13 cellular contexts compared by ENCODE assay signal in genomic region chr4:104489731-104490095, GRCh38. TPM values are rescaled to one million over a fixed set of nuclear protein-coding genes. Genes with fewer than 3 reads are reported as not detected.
DNase-seq lines count a peak whose midpoint lies in the region; ATAC-seq, FAIRE-seq and TF ChIP-seq lines count a peak whose summit lies in the region.
"Had no signal": no experiment of that assay in that cellular context is flagged by ENCODE, and none has a peak within 500 bp of the region (broad histone marks: within the 10 kb centered on the region; RNA-seq: fewer than 3 reads in every experiment).

No MANE protein-coding gene starts in this region.

- no peak overlapping the region for H4K91ac ChIP-seq in H1 (replicated peaks; ENCODE audit: insufficient read length, low read length)

- ATAC-seq in GM19463 (IDR thresholded peaks at IDR 0.05; ENCODE audit: unreplicated experiment), result peak; percentile 22
- peak; percentile 26 for ATAC-seq in HG03060 (IDR thresholded peaks at IDR 0.05; ENCODE audit: low read depth, unreplicated experiment)

- no peak overlapping the region for H3K18ac ChIP-seq in H1 (ENCODE audit: extremely low read depth, low read length)

- H3K4ac ChIP-seq in H1 (replicated peaks; ENCODE audit: insufficient read length, low read depth, low read length), result no peak overlapping the region

- H3K14ac ChIP-seq in H1 (ENCODE audit: insufficient read length), result no peak overlapping the region

- DNase-seq in H1 (ENCODE audit: low read depth in 1 of 2, low spot score in 2 of 2) (no peak), epidermal melanocyte (ENCODE audit: insufficient read length, low spot score) (no peak), NCI-H446 (lab: John Stamatoyannopoulos, UW) (no peak), caudate nucleus (lab: John Stamatoyannopoulos, UW) (no peak)
- DNase-seq in activated CD8-positive, alpha-beta memory T cell treated with anti-CD3 and anti-CD28 coated beads, Interleukin-2, amount 50 U/mL, for 4 hours, result no peak
- DNase-seq: activated CD4-positive, alpha-beta T cell treated with anti-CD3 and anti-CD28 coated beads, Interleukin-2, amount 50 U/mL, for 1 hour; NCI-H1694 treated with DMSO at 0.1 percent for 48 hours; SHP77 treated with DMSO at 0.1 percent for 48 hours; stimulated activated naive B cell treated with anti-CD40 and anti-IgM and Interleukin-4, amounts not matched to agents 10 μg/mL and 1 μg/mL and 100 μg/mL, for 72 hours had no signal

- no peak overlapping the region for H3K56ac ChIP-seq in H1 (replicated peaks; ENCODE audit: insufficient read length, low read depth, low read length)

- no peak overlapping the region for H2BK120ac ChIP-seq in H1 (replicated peaks; ENCODE audit: low read depth, low read length)

- H3K36me3 ChIP-seq in ES-I3 (ENCODE audit: insufficient read depth, low read length), result no peaks in the 10 kb centered on the region
- no peaks in the 10 kb centered on the region for H3K36me3 ChIP-seq in H1 (ENCODE audit: control insufficient read depth in 2 of 4, insufficient read depth in 4 of 4, low read length in 3 of 4)

- H3K4me2 ChIP-seq in H1 (ENCODE audit: insufficient read depth in 1 of 2, low read depth in 2 of 2, low read length in 2 of 2), result peak overlapping the region; percentile 94 to 97

- POLR2A ChIA-PET in H1 (lab: Charles Lee; ENCODE audit: partially characterized antibody), result no interaction called here

- no peak overlapping the region for H2BK20ac ChIP-seq in H1 (ENCODE audit: low read length)

- no peaks in the 10 kb centered on the region for H3K27me3 ChIP-seq in H1 (replicated peaks in 1 of 4; ENCODE audit: control insufficient read depth in 3 of 4, extremely low read depth in 1 of 4, insufficient read depth in 3 of 4, low read length in 3 of 4)

- H3K27ac ChIP-seq in H1 (ENCODE audit: low read depth, low read length) (no peak overlapping the region), caudate nucleus (ENCODE audit: low read depth, low read length) (no peak overlapping the region)
- H3K27ac ChIP-seq: skin epidermis had no signal

- FAIRE-seq in H1 (lab: Jason Lieb, UNC), result no peak

- no peak overlapping the region for H2BK5ac ChIP-seq in H1 (ENCODE audit: low read depth, low read length)

- H2BK12ac ChIP-seq in H1 (ENCODE audit: low read depth, low read length), result no peak overlapping the region

- peaks cover 15% of the 10 kb centered on the region for H3K23me2 ChIP-seq in H1 (ENCODE audit: low read depth, low read length)

- no peaks in the 10 kb centered on the region for H4K20me1 ChIP-seq in H1 (replicated peaks in 1 of 2; ENCODE audit: control insufficient read depth in 1 of 2, insufficient read depth in 2 of 2, low read length in 2 of 2)

- H3K9me3 ChIP-seq in ES-I3 (ENCODE audit: control insufficient read depth, insufficient read depth, low read length) (no peaks in the 10 kb centered on the region), H1 (ENCODE audit: insufficient read depth in 2 of 2, low read depth in 1 of 2, low read length in 1 of 2) (no peaks in the 10 kb centered on the region)

- H2AK5ac ChIP-seq in H1 (ENCODE audit: low read depth, low read length), result no peak overlapping the region

- H3K4me1 ChIP-seq in ES-I3 (ENCODE audit: insufficient read depth, low read length), result peaks cover 24% of the 10 kb centered on the region
- peaks cover 0 to 7% (median 2%) of the 10 kb centered on the region in 4 experiments; a peak in 3 of 7 replicates for H3K4me1 ChIP-seq in H1 (replicated peaks in 1 of 4; ENCODE audit: control insufficient read depth in 3 of 4, insufficient read depth in 4 of 4, low read length in 3 of 4)

- no peak for TF ChIP-seq CTCF in H1 (IDR thresholded peaks at IDR 0.05; ENCODE audit: control extremely low read depth in 1 of 3, insufficient read depth in 1 of 3, low read depth in 1 of 3, low read length in 3 of 3)

- H3K79me1 ChIP-seq in H1 (ENCODE audit: low read depth, low read length), result no peaks in the 10 kb centered on the region

- no peak for TF ChIP-seq POLR2A in H1 (IDR thresholded peaks at IDR 0.05; ENCODE audit: control extremely low read depth in 1 of 2, low read depth in 2 of 2, low read length in 2 of 2)

- peaks cover 0 to 5% of the 10 kb centered on the region in 2 experiments; a peak in 1 of 4 replicates for H3K79me2 ChIP-seq in H1 (ENCODE audit: control insufficient read depth in 1 of 2, insufficient read depth in 2 of 2, low read length in 2 of 2)

- no peak overlapping the region for H4K8ac ChIP-seq in H1 (ENCODE audit: extremely low read depth, insufficient read depth, low read length)

- no peak for TF ChIP-seq EP300 in H1 (IDR thresholded peaks at IDR 0.05; ENCODE audit: borderline replicate concordance in 1 of 2, low read depth in 2 of 2, low read length in 2 of 2)

- no peak for TF ChIP-seq RAD21 in H1 (IDR thresholded peaks at IDR 0.05 in 1 of 2, conservative IDR thresholded peaks at IDR 0.05 in 1 of 2; ENCODE audit: low read depth in 2 of 2, low read length in 2 of 2)

- H3K9ac ChIP-seq in ES-I3 (ENCODE audit: low read depth, low read length), result peak overlapping the region; percentile 87
- no peak overlapping the region for H3K9ac ChIP-seq in H1 (replicated peaks in 1 of 4; ENCODE audit: extremely low read depth in 1 of 4, low read depth in 3 of 4, low read length in 3 of 4)

- no peak overlapping the region for H2AFZ ChIP-seq in H1 (ENCODE audit: low read length)

- H3K23ac ChIP-seq in H1 (ENCODE audit: insufficient read length), result no peak overlapping the region

- H3K4me3 ChIP-seq in H1 (ENCODE audit: extremely low read depth in 1 of 4, insufficient read depth in 2 of 4, low read depth in 3 of 4, low read length in 4 of 4), result peak overlapping the region in 2 of 4 experiments; percentile 92 to 99; a peak in 3 of 8 replicates
- H3K4me3 ChIP-seq: skin epidermis had no signal

- no peak overlapping the region for H4K5ac ChIP-seq in H1 (ENCODE audit: insufficient read length, low read depth, low read length)

- H2BK15ac ChIP-seq in H1 (ENCODE audit: low read length), result no peak overlapping the region

- CTCF ChIA-PET in H1 (lab: Charles Lee; ENCODE audit: partially characterized antibody), result no interaction called here

TF ChIP-seq in H1, 55 proteins besides CTCF, POLR2A, EP300 and RAD21:
- no peak for TF ChIP-seq JUND (IDR thresholded peaks at IDR 0.05; ENCODE audit: low read length)
TF ChIP-seq in H1: peak in this region for 0.

RNA-seq across cellular contexts. Expression of gene CXXC4, which starts 5.0 kb away (rescaled TPM):
- total RNA-seq in H1 (2021; fragmentation: NEBNext Ultra II Directional; extraction: Animal tissue kit (Norgen Biotek cat#: 25700)), result 1.8 TPM in 2 replicates
- polyA plus RNA-seq in H1 (2011; rRNA removed), result 0.60 and 1.3 TPM in 2 replicates
- 0.74 TPM for polyA plus RNA-seq in H1 (2011; cell fraction: cytosol; rRNA removed)
- polyA plus RNA-seq in H1 (2011; cell fraction: nucleus; rRNA removed), result 1.0 TPM
- 0.77 to 1.9 TPM (median 0.90 TPM) in 4 replicates for polyA plus RNA-seq in H1 (2012, experiment 1 of 2)
- 0.24 TPM for polyA plus RNA-seq in H1 (2012, experiment 2 of 2)
- polyA plus RNA-seq in H1 (2013, experiment 1 of 2), result 1.5 TPM
- 1.2 TPM for polyA plus RNA-seq in H1 (2013, experiment 2 of 2)
- polyA minus RNA-seq in H1 (2011; rRNA and poly(A)+ RNA removed), result 1.5 and 2.2 TPM in 2 replicates
- 1.2 TPM for polyA minus RNA-seq in H1 (2011; cell fraction: cytosol; rRNA and poly(A)+ RNA removed)
- 6.2 TPM for polyA minus RNA-seq in H1 (2011; cell fraction: nucleus; rRNA and poly(A)+ RNA removed)
